Comparison of ENCODE assay signal across 8 cellular contexts in the genomic region with DNA sequence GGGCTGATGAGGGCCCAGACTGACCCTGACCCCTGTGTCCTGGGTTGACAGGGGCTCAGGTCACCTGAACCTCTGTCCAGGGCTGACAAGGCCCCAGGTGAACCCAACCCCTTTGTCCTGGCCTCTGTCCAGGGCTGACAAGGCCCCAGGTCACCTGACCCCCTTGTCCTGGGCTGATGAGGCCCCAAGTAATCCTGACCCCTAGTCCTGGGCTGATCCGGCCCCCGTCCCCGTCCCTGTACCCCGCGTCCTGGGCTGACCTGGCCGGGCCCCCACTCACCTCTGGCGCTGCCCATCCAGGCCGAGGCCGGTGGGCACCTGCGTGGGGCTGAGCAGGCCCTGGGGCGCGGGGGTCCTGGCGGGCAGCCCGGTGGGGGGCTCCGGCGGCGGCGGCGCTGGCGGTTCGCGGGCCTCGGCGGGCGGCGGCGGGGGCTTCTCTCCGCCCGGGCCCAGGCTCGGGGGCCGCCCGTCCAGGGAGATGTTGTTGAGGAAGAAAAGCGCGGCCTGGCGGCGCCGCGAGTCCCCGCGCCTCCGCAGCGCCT. TPM values are rescaled to one million over a fixed set of nuclear protein-coding genes. Genes with fewer than 3 reads are reported as not detected.
DNase-seq lines count a peak whose midpoint lies in the region; ATAC-seq and TF ChIP-seq lines count a peak whose summit lies in the region.

No MANE protein-coding gene starts in this region.

- H3K27me3 Mint-ChIP-seq in WTC11 (ENCODE audit: low read depth) = peaks cover 5% of the 10 kb centered on the region

- CTCF ChIA-PET in AG04449 (lab: Yijun Ruan, JAX) = no interaction called here
- CTCF ChIA-PET in WTC11 (lab: Charles Lee) = no interaction called here

- no peak overlapping the region for H3K27ac Mint-ChIP-seq in WTC11

- H3K36me3 ChIP-seq in GM23248 (ENCODE audit: low read depth) (no peaks in the 10 kb centered on the region), iPS-20b (ENCODE audit: insufficient read depth, low read depth, low read length) (no peaks in the 10 kb centered on the region), subcutaneous abdominal adipose tissue (ENCODE audit: control insufficient read depth in 5 of 5, insufficient read depth in 5 of 5, low read length in 5 of 5) (peaks cover 0 to 8% (median 0%) of the 10 kb centered on the region in 5 donors)

- ATAC-seq in WTC11 = no peak
- ATAC-seq in GM21786 (IDR thresholded peaks at IDR 0.05; ENCODE audit: unreplicated experiment) = no peak

- H3F3A ChIP-seq in GM23248 (ENCODE audit: insufficient read depth) = no peaks in the 10 kb centered on the region

- H3K36me3 Mint-ChIP-seq in WTC11 = no peaks in the 10 kb centered on the region

- peak overlapping the region; percentile 53 for H3K4me2 ChIP-seq in GM23248 (ENCODE audit: unreplicated experiment)

- no peaks in the 10 kb centered on the region for H3K9me3 Mint-ChIP-seq in WTC11

- H3K9ac ChIP-seq in GM23248 = peak overlapping the region; percentile 77
- peak overlapping the region; percentile 32; the same call in 1 of the 2 replicates for H3K9ac ChIP-seq in iPS-20b (ENCODE audit: low read depth, low read length)
- peak overlapping the region in 4 of 5 donors; percentile 79 to 95 (median 90) for H3K9ac ChIP-seq in subcutaneous abdominal adipose tissue (ENCODE audit: low read length in 5 of 5)

- POLR2A ChIA-PET in AG04449 (lab: Yijun Ruan, JAX) = interaction anchor here (0.5 kb wide), 1 partner anchor 506 kb away, joined by 3 read pairs; no protein-coding TSS in a partner anchor
- POLR2A ChIA-PET in WTC11 (lab: Charles Lee) = no interaction called here

- H3K4me3 Mint-ChIP-seq in WTC11 = peak overlapping the region; percentile 57

- H3K27ac ChIP-seq in GM23248 (no peak overlapping the region), iPS-20b (ENCODE audit: low read length) (no peak overlapping the region), subcutaneous abdominal adipose tissue (ENCODE audit: low read depth, low read length) (no peak overlapping the region)

- H3K4me3 ChIP-seq in AG04449 (ENCODE audit: low read depth, low read length) (peak overlapping the region; percentile 66), GM23248 (peak overlapping the region; percentile 79), iPS-20b (ENCODE audit: low read length) (peak overlapping the region; percentile 68), subcutaneous abdominal adipose tissue (ENCODE audit: low read depth in 1 of 5, low read length in 5 of 5) (peak overlapping the region; percentile 60 to 73 (median 72))

- DNase-seq in AG04449 (ENCODE audit: low read depth, low spot score) (no peak), GM23248 (no peak), WTC11 (ENCODE audit: low spot score) (no peak), glomerular visceral epithelial cell (ENCODE audit: extremely low spot score) (no peak), NCI-H1417 treated with DMSO at 0.1 percent for 48 hours (lab: John Stamatoyannopoulos, UW) (no peak)

- H3K27me3 ChIP-seq in GM23248 (replicated peaks; ENCODE audit: insufficient read depth) = no peaks in the 10 kb centered on the region
- H3K27me3 ChIP-seq in iPS-20b (ENCODE audit: insufficient read depth, low read length) = peaks cover 23% of the 10 kb centered on the region
- peaks cover 0 to 9% (median 6%) of the 10 kb centered on the region in 5 donors for H3K27me3 ChIP-seq in subcutaneous abdominal adipose tissue (ENCODE audit: control insufficient read depth in 5 of 5, insufficient read depth in 4 of 5, low read length in 5 of 5)

- no peaks in the 10 kb centered on the region for H4K20me1 ChIP-seq in GM23248 (ENCODE audit: insufficient read depth)

- H3K9me3 ChIP-seq in GM23248 (ENCODE audit: low read depth) (no peaks in the 10 kb centered on the region), iPS-20b (ENCODE audit: insufficient read depth, low read depth, low read length) (no peaks in the 10 kb centered on the region), subcutaneous abdominal adipose tissue (ENCODE audit: control insufficient read depth in 5 of 5, low read length in 5 of 5) (no peaks in the 10 kb centered on the region)

- WGBS in GM23248 (ENCODE audit: low coverage in 1 of 2, low lambda C conversion rate in 2 of 2, missing lambda C conversion rate in 2 of 2), 2 experiments = 0 to 1% methylated on average over 16 to 19 of the region's 42 CpGs

- in situ Hi-C loops in GM23248 (cut with MboI) = no loop called here

- H3K79me2 ChIP-seq in GM23248 (ENCODE audit: insufficient read depth) = no peaks in the 10 kb centered on the region

- H3K9me2 ChIP-seq in GM23248 (ENCODE audit: insufficient read depth) = no peaks in the 10 kb centered on the region

- no peak for TF ChIP-seq CTCF in AG04449 (IDR thresholded peaks at IDR 0.05; ENCODE audit: insufficient read depth, low read length, missing control alignments)
- no peak for TF ChIP-seq CTCF in WTC11 (IDR thresholded peaks at IDR 0.05)

- no peak overlapping the region for H2AFZ ChIP-seq in GM23248

- peaks cover 9% of the 10 kb centered on the region for H3K4me1 Mint-ChIP-seq in WTC11

- H3K4me1 ChIP-seq in GM23248 (ENCODE audit: insufficient read depth) = no peaks in the 10 kb centered on the region
- 0 out of 2 replicates have a peak, but pooled peaks cover 3% of the 10 kb centered on the region for H3K4me1 ChIP-seq in iPS-20b (ENCODE audit: insufficient read depth, low read length)
- peaks cover 0 to 36% (median 29%) of the 10 kb centered on the region in 5 donors for H3K4me1 ChIP-seq in subcutaneous abdominal adipose tissue (ENCODE audit: control insufficient read depth in 5 of 5, insufficient read depth in 5 of 5, low read length in 5 of 5)

TF ChIP-seq in WTC11, 78 proteins besides CTCF, POLR2A, EP300 and RAD21 (continues in another document):
- TF ChIP-seq, protein P1, sequence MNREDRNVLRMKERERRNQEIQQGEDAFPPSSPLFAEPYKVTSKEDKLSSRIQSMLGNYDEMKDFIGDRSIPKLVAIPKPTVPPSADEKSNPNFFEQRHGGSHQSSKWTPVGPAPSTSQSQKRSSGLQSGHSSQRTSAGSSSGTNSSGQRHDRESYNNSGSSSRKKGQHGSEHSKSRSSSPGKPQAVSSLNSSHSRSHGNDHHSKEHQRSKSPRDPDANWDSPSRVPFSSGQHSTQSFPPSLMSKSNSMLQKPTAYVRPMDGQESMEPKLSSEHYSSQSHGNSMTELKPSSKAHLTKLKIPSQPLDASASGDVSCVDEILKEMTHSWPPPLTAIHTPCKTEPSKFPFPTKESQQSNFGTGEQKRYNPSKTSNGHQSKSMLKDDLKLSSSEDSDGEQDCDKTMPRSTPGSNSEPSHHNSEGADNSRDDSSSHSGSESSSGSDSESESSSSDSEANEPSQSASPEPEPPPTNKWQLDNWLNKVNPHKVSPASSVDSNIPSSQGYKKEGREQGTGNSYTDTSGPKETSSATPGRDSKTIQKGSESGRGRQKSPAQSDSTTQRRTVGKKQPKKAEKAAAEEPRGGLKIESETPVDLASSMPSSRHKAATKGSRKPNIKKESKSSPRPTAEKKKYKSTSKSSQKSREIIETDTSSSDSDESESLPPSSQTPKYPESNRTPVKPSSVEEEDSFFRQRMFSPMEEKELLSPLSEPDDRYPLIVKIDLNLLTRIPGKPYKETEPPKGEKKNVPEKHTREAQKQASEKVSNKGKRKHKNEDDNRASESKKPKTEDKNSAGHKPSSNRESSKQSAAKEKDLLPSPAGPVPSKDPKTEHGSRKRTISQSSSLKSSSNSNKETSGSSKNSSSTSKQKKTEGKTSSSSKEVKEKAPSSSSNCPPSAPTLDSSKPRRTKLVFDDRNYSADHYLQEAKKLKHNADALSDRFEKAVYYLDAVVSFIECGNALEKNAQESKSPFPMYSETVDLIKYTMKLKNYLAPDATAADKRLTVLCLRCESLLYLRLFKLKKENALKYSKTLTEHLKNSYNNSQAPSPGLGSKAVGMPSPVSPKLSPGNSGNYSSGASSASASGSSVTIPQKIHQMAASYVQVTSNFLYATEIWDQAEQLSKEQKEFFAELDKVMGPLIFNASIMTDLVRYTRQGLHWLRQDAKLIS (CRISPR knock-in tag; IDR thresholded peaks at IDR 0.05; ENCODE audit: borderline replicate concordance) = no peak
- TF ChIP-seq ZNF423 (CRISPR knock-in tag; IDR thresholded peaks at IDR 0.05) (0 out of 2 replicates have a peak, but pooled peaks have one; percentile 10), ATF1 (CRISPR knock-in tag; IDR thresholded peaks at IDR 0.05) (no peak), GRHL2 (CRISPR knock-in tag; IDR thresholded peaks at IDR 0.05; ENCODE audit: insufficient replicate concordance, severe bottlenecking) (no peak), KAT7 (CRISPR knock-in tag; IDR thresholded peaks at IDR 0.05; ENCODE audit: borderline replicate concordance) (no peak)
- TF ChIP-seq, protein P2, sequence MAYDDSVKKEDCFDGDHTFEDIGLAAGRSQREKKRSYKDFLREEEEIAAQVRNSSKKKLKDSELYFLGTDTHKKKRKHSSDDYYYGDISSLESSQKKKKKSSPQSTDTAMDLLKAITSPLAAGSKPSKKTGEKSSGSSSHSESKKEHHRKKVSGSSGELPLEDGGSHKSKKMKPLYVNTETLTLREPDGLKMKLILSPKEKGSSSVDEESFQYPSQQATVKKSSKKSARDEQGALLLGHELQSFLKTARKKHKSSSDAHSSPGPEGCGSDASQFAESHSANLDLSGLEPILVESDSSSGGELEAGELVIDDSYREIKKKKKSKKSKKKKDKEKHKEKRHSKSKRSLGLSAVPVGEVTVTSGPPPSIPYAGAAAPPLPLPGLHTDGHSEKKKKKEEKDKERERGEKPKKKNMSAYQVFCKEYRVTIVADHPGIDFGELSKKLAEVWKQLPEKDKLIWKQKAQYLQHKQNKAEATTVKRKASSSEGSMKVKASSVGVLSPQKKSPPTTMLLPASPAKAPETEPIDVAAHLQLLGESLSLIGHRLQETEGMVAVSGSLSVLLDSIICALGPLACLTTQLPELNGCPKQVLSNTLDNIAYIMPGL (CRISPR knock-in tag; IDR thresholded peaks at IDR 0.05) = peak; percentile 14; the same call in 1 of the 2 replicates

RNA-seq across cellular contexts. Expression of a gene that starts 0.4 kb away (rescaled TPM):
- 3.0 and 7.3 TPM in 2 replicates for total RNA-seq in GM23248 (2014; rRNA removed; shearing (Covaris generic))
- 0.66 and 0.82 TPM in 2 replicates for polyA plus RNA-seq in GM23248 (2016; fragmentation: Nextera tagmentation; extraction: Ambion mirVana)
- total RNA-seq in WTC11 (2021) = 7.5 to 10.6 TPM (median 9.2 TPM) in 3 replicates

RNA-seq across cellular contexts. Expression of a gene that starts 19.8 kb away (rescaled TPM):
- 1,039 and 1,622 TPM in 2 replicates for total RNA-seq in GM23248 (2014; rRNA removed; shearing (Covaris generic))
- 566 and 639 TPM in 2 replicates for polyA plus RNA-seq in GM23248 (2016; fragmentation: Nextera tagmentation; extraction: Ambion mirVana)
- 2,016 to 2,119 TPM (median 2,047 TPM) in 3 replicates for total RNA-seq in WTC11 (2021)

RNA-seq across cellular contexts. Expression of a gene that starts 20.6 kb away (rescaled TPM):
- total RNA-seq in GM23248 (2014; rRNA removed; shearing (Covaris generic)) = not detected in 2 replicates
- not detected in 2 replicates for polyA plus RNA-seq in GM23248 (2016; fragmentation: Nextera tagmentation; extraction: Ambion mirVana)
- total RNA-seq in WTC11 (2021) = 0.99 to 1.5 TPM (median 1.4 TPM) in 3 replicates

RNA-seq across cellular contexts. Expression of a gene that starts 39.6 kb away (rescaled TPM):
- total RNA-seq in GM23248 (2014; rRNA removed; shearing (Covaris generic)) = 4.5 and 13.9 TPM in 2 replicates
- 4.3 and 6.0 TPM in 2 replicates for polyA plus RNA-seq in GM23248 (2016; fragmentation: Nextera tagmentation; extraction: Ambion mirVana)
- total RNA-seq in WTC11 (2021) = 298 to 329 TPM (median 323 TPM) in 3 replicates

Comparison
In these comparisons a context has a peak if more than half of its experiments do, and no peak if none do; other contexts are left out.
1. H3K9ac ChIP-seq: peak in every context shown above with its lines; median percentile 90 in subcutaneous abdominal adipose tissue; 77 in GM23248; 32 in iPS-20b.